ENCODE assay signal across 1 cellular context in genomic region chr19:18730885-18731513, GRCh38.
TF ChIP-seq lines count a peak whose summit lies in the region.

No MANE protein-coding gene starts in this region.

TF ChIP-seq in WTC11, 78 proteins besides CTCF, POLR2A, EP300 and RAD21 (continued from another document):
- TF ChIP-seq, protein P1, sequence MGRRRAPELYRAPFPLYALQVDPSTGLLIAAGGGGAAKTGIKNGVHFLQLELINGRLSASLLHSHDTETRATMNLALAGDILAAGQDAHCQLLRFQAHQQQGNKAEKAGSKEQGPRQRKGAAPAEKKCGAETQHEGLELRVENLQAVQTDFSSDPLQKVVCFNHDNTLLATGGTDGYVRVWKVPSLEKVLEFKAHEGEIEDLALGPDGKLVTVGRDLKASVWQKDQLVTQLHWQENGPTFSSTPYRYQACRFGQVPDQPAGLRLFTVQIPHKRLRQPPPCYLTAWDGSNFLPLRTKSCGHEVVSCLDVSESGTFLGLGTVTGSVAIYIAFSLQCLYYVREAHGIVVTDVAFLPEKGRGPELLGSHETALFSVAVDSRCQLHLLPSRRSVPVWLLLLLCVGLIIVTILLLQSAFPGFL (CRISPR knock-in tag; IDR thresholded peaks at IDR 0.05; ENCODE audit: borderline replicate concordance): no peak
- no peak for TF ChIP-seq SMAD3 (CRISPR knock-in tag; IDR thresholded peaks at IDR 0.05; ENCODE audit: borderline replicate concordance)
- TF ChIP-seq, protein P2, sequence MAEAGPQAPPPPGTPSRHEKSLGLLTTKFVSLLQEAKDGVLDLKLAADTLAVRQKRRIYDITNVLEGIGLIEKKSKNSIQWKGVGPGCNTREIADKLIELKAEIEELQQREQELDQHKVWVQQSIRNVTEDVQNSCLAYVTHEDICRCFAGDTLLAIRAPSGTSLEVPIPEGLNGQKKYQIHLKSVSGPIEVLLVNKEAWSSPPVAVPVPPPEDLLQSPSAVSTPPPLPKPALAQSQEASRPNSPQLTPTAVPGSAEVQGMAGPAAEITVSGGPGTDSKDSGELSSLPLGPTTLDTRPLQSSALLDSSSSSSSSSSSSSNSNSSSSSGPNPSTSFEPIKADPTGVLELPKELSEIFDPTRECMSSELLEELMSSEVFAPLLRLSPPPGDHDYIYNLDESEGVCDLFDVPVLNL (CRISPR knock-in tag; IDR thresholded peaks at IDR 0.05; ENCODE audit: borderline replicate concordance, low read depth): no peak
